1 cellular context compared by ENCODE assay signal in the genomic region with DNA sequence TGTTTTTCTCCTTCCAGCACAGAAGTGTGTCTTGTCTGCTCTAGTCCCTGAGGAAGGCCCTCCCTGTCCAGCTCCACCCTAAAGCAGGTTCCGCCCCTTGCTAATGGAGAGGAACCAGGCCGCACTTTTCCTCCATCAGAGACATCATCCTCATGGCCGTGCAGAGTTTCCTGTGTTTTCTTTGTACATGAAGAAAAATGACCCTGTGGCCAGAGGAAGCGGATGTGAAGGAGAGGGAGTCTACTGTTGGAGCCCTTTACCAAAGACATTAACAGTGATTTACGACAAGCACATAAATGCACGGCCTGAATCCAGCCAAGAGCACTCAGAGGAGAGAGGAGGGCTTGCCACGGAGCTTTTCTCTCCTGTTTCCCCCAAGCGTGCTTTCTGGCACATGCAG.
TF ChIP-seq lines count a peak whose summit lies in the region.

No MANE protein-coding gene starts in this region.

TF ChIP-seq in GM23338, 12 proteins besides CTCF, POLR2A, EP300 and RAD21 (continued from another document):
- TF ChIP-seq, protein P1, sequence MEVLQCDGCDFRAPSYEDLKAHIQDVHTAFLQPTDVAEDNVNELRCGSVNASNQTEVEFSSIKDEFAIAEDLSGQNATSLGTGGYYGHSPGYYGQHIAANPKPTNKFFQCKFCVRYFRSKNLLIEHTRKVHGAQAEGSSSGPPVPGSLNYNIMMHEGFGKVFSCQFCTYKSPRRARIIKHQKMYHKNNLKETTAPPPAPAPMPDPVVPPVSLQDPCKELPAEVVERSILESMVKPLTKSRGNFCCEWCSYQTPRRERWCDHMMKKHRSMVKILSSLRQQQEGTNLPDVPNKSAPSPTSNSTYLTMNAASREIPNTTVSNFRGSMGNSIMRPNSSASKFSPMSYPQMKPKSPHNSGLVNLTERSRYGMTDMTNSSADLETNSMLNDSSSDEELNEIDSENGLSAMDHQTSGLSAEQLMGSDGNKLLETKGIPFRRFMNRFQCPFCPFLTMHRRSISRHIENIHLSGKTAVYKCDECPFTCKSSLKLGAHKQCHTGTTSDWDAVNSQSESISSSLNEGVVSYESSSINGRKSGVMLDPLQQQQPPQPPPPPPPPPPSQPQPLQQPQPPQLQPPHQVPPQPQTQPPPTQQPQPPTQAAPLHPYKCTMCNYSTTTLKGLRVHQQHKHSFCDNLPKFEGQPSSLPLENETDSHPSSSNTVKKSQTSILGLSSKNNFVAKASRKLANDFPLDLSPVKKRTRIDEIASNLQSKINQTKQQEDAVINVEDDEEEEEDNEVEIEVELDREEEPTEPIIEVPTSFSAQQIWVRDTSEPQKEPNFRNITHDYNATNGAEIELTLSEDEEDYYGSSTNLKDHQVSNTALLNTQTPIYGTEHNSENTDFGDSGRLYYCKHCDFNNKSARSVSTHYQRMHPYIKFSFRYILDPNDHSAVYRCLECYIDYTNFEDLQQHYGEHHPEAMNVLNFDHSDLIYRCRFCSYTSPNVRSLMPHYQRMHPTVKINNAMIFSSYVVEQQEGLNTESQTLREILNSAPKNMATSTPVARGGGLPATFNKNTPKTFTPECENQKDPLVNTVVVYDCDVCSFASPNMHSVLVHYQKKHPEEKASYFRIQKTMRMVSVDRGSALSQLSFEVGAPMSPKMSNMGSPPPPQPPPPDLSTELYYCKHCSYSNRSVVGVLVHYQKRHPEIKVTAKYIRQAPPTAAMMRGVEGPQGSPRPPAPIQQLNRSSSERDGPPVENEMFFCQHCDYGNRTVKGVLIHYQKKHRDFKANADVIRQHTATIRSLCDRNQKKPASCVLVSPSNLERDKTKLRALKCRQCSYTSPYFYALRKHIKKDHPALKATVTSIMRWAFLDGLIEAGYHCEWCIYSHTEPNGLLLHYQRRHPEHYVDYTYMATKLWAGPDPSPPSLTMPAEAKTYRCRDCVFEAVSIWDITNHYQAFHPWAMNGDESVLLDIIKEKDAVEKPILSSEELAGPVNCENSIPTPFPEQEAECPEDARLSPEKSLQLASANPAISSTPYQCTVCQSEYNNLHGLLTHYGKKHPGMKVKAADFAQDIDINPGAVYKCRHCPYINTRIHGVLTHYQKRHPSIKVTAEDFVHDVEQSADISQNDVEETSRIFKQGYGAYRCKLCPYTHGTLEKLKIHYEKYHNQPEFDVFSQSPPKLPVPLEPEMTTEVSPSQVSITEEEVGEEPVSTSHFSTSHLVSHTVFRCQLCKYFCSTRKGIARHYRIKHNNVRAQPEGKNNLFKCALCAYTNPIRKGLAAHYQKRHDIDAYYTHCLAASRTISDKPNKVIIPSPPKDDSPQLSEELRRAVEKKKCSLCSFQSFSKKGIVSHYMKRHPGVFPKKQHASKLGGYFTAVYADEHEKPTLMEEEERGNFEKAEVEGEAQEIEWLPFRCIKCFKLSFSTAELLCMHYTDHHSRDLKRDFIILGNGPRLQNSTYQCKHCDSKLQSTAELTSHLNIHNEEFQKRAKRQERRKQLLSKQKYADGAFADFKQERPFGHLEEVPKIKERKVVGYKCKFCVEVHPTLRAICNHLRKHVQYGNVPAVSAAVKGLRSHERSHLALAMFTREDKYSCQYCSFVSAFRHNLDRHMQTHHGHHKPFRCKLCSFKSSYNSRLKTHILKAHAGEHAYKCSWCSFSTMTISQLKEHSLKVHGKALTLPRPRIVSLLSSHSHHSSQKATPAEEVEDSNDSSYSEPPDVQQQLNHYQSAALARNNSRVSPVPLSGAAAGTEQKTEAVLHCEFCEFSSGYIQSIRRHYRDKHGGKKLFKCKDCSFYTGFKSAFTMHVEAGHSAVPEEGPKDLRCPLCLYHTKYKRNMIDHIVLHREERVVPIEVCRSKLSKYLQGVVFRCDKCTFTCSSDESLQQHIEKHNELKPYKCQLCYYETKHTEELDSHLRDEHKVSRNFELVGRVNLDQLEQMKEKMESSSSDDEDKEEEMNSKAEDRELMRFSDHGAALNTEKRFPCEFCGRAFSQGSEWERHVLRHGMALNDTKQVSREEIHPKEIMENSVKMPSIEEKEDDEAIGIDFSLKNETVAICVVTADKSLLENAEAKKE (CRISPR knock-in tag; IDR thresholded peaks at IDR 0.05), result no peak
TF ChIP-seq in GM23338: peak in this region for 0.
